Comparison of ENCODE assay signal across 10 cellular contexts in the genomic region with DNA sequence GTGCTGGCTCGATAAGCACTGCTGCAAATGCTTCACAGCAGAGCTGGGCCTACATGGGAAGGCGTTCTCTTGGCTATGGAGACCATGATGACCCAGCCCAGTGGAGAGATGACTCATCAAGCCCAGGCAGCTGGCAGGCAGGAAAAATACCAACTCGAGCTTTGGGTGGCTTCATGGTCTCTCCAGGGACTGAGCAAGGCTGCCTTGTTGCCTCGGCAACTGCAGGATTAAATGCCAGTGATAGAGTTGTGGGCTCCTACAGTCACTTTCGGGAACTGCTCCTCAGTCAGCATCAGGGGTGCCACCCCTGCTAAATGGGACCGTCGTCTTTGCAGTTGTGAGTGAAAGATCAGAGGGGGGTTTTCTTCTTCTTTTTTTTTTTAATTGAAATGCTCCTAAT. TPM values are rescaled to one million over a fixed set of nuclear protein-coding genes. Genes with fewer than 3 reads are reported as not detected.
DNase-seq lines count a peak whose midpoint lies in the region; ATAC-seq and TF ChIP-seq lines count a peak whose summit lies in the region.
"Had no signal": no experiment of that assay in that cellular context is flagged by ENCODE, and none has a peak within 500 bp of the region (broad histone marks: within the 10 kb centered on the region; RNA-seq: fewer than 3 reads in every experiment).

No MANE protein-coding gene starts in this region.

- no peak overlapping the region for H3K4me3 Mint-ChIP-seq in T-cell

- H3K4me1 Mint-ChIP-seq in T-cell: no peaks in the 10 kb centered on the region

- TF ChIP-seq CTCF in AG10803 (conservative IDR thresholded peaks at IDR 0.05; ENCODE audit: low read length) (peak; percentile 31), GM20000 (IDR thresholded peaks at IDR 0.05; ENCODE audit: extremely low read depth, missing control alignments) (no peak)

- peaks cover 11 to 18% of the 10 kb centered on the region in 2 donors for H3K27me3 Mint-ChIP-seq in T-cell

- ATAC-seq in GM21381 (IDR thresholded peaks at IDR 0.05; ENCODE audit: unreplicated experiment): no peak
- ATAC-seq in T-cell (replicated peaks in 1 of 4): no peak

- no peak overlapping the region for H3K4me3 ChIP-seq in AG10803 (ENCODE audit: low read length)
- H3K4me3 ChIP-seq: breast epithelium had no signal

- no peak overlapping the region for H3K27ac Mint-ChIP-seq in T-cell

- peak; percentile 92 for DNase-seq in AG10803 (ENCODE audit: low read depth)
- peak; percentile 99 for DNase-seq in LHCN-M2 (ENCODE audit: low read depth)
- DNase-seq in lung microvascular endothelial cell (ENCODE audit: low read depth in 2 of 2): peak; percentile 49 to 73
- DNase-seq in GM20000 (ENCODE audit: low spot score): no peak
- no peak for DNase-seq in erythroblast (lab: John Stamatoyannopoulos, UW)
- no peak for DNase-seq in T-cell
- DNase-seq: NCI-H2029 treated with DMSO at 0.1 percent for 48 hours had no signal

- POLR2A ChIA-PET in T-cell (lab: Charles Lee): no interaction called here

- TF ChIP-seq POLR2A in erythroblast (IDR thresholded peaks at IDR 0.05; ENCODE audit: low read length): no peak

- peaks cover 0 to 9% (median 2%) of the 10 kb centered on the region in 3 donors for H3K9me3 Mint-ChIP-seq in T-cell

- peak overlapping the region; percentile 32 for H3K27ac ChIP-seq in angular gyrus (ENCODE audit: low read depth, low read length)
- H3K27ac ChIP-seq: breast epithelium had no signal

- CTCF ChIA-PET in T-cell (lab: Charles Lee): interaction anchor here (0.7 to 1.0 kb wide), 3 partner anchors 9 to 1491 kb away, joined by 3 read pairs; no protein-coding TSS in a partner anchor

- no peaks in the 10 kb centered on the region for H3K36me3 Mint-ChIP-seq in T-cell

RNA-seq across cellular contexts. Expression of a gene that starts 54.6 kb away (rescaled TPM):
- total RNA-seq in LHCN-M2 (2014; rRNA removed) (0.06 TPM in 1 of 2 replicates, not detected in the other), lung microvascular endothelial cell (49.7 and 86.3 TPM in 2 replicates), T-cell (1 to 10 TPM in 2 of 5 donors, under 1 TPM in 3; 0.58 to 1.9 (median 0.82) TPM)
- polyA plus RNA-seq in LHCN-M2 (2012): 0.39 TPM

Comparison
In these comparisons a context has a peak if more than half of its experiments do, and no peak if none do; other contexts are left out.
1. DNase-seq: peak in AG10803 (single experiment), LHCN-M2 (single experiment) and lung microvascular endothelial cell (2 of 2); none in GM20000 (single experiment), erythroblast (0 of 2) and T-cell (0 of 34).
2. RNA of a gene that starts 54.6 kb away (total RNA-seq): 49.7 to 86.3 TPM in lung microvascular endothelial cell; 0.58 to 1.9 TPM in T-cell and 0.06 TPM in LHCN-M2; every median in the first group is over 10 times any median in the second.